ENCODE assay signal across 37 cellular contexts in the genomic region with DNA sequence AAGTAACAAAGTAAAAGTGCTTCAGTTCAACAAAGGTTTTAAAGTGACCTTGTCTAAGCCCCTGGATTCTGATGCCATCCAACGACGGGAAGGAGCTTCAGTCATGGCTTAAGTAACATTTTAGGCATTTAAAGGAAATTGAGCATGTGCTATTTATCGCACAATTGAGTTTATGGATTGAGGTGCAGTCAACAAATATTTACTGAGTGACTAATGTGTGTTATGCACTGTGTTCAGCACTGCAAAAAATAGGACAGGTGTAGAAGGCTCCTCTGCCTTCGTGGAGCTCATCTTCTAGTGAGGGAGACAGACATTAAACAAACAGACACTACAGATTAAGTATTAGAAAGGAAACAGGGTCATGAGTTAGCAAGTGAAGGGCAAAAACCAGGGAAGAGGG. TPM values are rescaled to one million over a fixed set of nuclear protein-coding genes. Genes with fewer than 3 reads are reported as not detected.
DNase-seq lines count a peak whose midpoint lies in the region; ATAC-seq and TF ChIP-seq lines count a peak whose summit lies in the region.
"Had no signal": no experiment of that assay in that cellular context is flagged by ENCODE, and none has a peak within 500 bp of the region (broad histone marks: within the 10 kb centered on the region; RNA-seq: fewer than 3 reads in every experiment).

No MANE protein-coding gene starts in this region.

- no peaks in the 10 kb centered on the region for H3K9me2 ChIP-seq in OCI-LY1 (ENCODE audit: low read depth, low read length)
- H3K9me2 ChIP-seq: SK-N-SH had no signal

- DNase-seq in DMS53 (lab: John Stamatoyannopoulos, UW) (peak; percentile 95), NCI-H146 (lab: John Stamatoyannopoulos, UW) (peak; percentile 74), epithelial cell of esophagus (ENCODE audit: low read depth) (peak; percentile 37), ovary (no peak), thyroid gland (no peak)
- DNase-seq: activated CD4-positive, alpha-beta T cell treated with anti-CD3 and anti-CD28 coated beads, Interleukin-2, amount 50 U/mL, for 4 hours; activated CD8-positive, alpha-beta memory T cell treated with anti-CD3 and anti-CD28 coated beads, Interleukin-2, amount 10 ng/mL, durations not matched to agents 7 days and 5 days; activated gamma-delta T cell treated with Interleukin-2 at 50 U/mL for 16 hours; activated naive CD8-positive, alpha-beta T cell treated with anti-CD3 and anti-CD28 coated beads, Interleukin-2, amount 50 U/mL, for 24 hours; activated T-cell treated with anti-CD3 and anti-CD28 coated beads, Interleukin-2, amount 50 U/mL, for 4 hours; Caco-2; effector memory CD8-positive, alpha-beta T cell; foreskin fibroblast; H7; Kasumi-1; left ventricle myocardium inferior; mesenchymal stem cell; NCI-H1694 treated with DMSO at 0.1 percent for 48 hours; NCI-H2171 treated with DMSO at 0.1 percent for 48 hours; NCI-H526; pancreas; SK-N-SH; stimulated activated naive B cell treated with anti-CD40 and anti-IgM and Interleukin-4, amounts not matched to agents 10 μg/mL and 1 μg/mL and 100 μg/mL, for 72 hours; upper lobe of right lung had no signal

- H3K4me2 ChIP-seq in OCI-LY1 (ENCODE audit: low read length), result no peak overlapping the region
- H3K4me2 ChIP-seq: BLaER1 treated with 17β-estradiol and CSF1 and Interleukin-3, amounts not matched to agents 10 nM and 100 nM; SK-N-SH had no signal

- ATAC-seq in GM19395 (IDR thresholded peaks at IDR 0.05; ENCODE audit: unreplicated experiment), result no peak
- ATAC-seq in HG03045 (IDR thresholded peaks at IDR 0.05; ENCODE audit: unreplicated experiment), result no peak
- ATAC-seq: activated CD4-positive, CD25-positive, alpha-beta regulatory T cell treated with anti-CD3 and anti-CD28 coated beads, Interleukin-2, amount 50 U/mL, for 24 hours; activated naive CD8-positive, alpha-beta T cell treated with anti-CD3 and anti-CD28 coated beads, Interleukin-2, amount 50 U/mL, for 24 hours; activated T-cell treated with anti-CD3 and anti-CD28 coated beads, Interleukin-2, amount 50 U/mL, for 4 hours; effector memory CD8-positive, alpha-beta T cell; stimulated activated naive B cell treated with anti-CD40 and anti-IgM and Interleukin-4, amounts not matched to agents 10 μg/mL and 1 μg/mL and 100 μg/mL, for 72 hours; upper lobe of right lung had no signal

- WGBS in ovary, 3 donors, result 61 to 73% (median 70%) methylated on average over 4 of the region's 4 CpGs
- WGBS in thyroid gland, 2 donors, result 81 to 86% methylated on average over 4 of the region's 4 CpGs

- TF ChIP-seq POLR2A in ovary (IDR thresholded peaks at IDR 0.05), result no peak
- no peak for TF ChIP-seq POLR2A in thyroid gland (IDR thresholded peaks at IDR 0.05)

- H3K36me3 ChIP-seq in OCI-LY1 (ENCODE audit: insufficient read depth, low read length), result no peaks in the 10 kb centered on the region
- H3K36me3 ChIP-seq in ovary, result no peaks in the 10 kb centered on the region
- H3K36me3 ChIP-seq in thyroid gland, result no peaks in the 10 kb centered on the region
- H3K36me3 ChIP-seq: BLaER1 treated with 17β-estradiol and CSF1 and Interleukin-3, amounts not matched to agents 10 nM and 100 nM; left ventricle myocardium inferior; pancreas; upper lobe of right lung had no signal

- H4K20me1 ChIP-seq in OCI-LY1 (ENCODE audit: insufficient read depth, low read length), result no peaks in the 10 kb centered on the region
- H4K20me1 ChIP-seq: BLaER1 treated with 17β-estradiol and CSF1 and Interleukin-3, amounts not matched to agents 10 nM and 100 nM had no signal

- H3K4me1 ChIP-seq in OCI-LY1 (ENCODE audit: insufficient read depth, low read length, severe bottlenecking), result peaks cover 87% of the 10 kb centered on the region
- H3K4me1 ChIP-seq in ovary (ENCODE audit: insufficient read depth), result no peaks in the 10 kb centered on the region
- peaks cover 0 to 7% of the 10 kb centered on the region in 2 donors for H3K4me1 ChIP-seq in thyroid gland
- H3K4me1 ChIP-seq: Caco-2, left ventricle myocardium inferior, pancreas, upper lobe of right lung had no signal

- intact Hi-C loops in ovary (cut with DNase I), result no loop called here
- intact Hi-C loops in thyroid gland (cut with DNase I), result no loop called here

- TF ChIP-seq EP300 in ovary (IDR thresholded peaks at IDR 0.05), result no peak

- no peak overlapping the region for H3K9ac ChIP-seq in OCI-LY1 (ENCODE audit: low read length)
- H3K9ac ChIP-seq: BLaER1 treated with 17β-estradiol and CSF1 and Interleukin-3, amounts not matched to agents 10 nM and 100 nM; SK-N-SH had no signal

- H3K79me2 ChIP-seq in OCI-LY1 (ENCODE audit: insufficient read depth, low read length), result no peaks in the 10 kb centered on the region

- H3K27me3 ChIP-seq in OCI-LY1 (ENCODE audit: insufficient read depth, low read length) (no peaks in the 10 kb centered on the region), ovary (no peaks in the 10 kb centered on the region), thyroid gland (no peaks in the 10 kb centered on the region)
- H3K27me3 ChIP-seq: BLaER1 treated with 17β-estradiol and CSF1 and Interleukin-3, amounts not matched to agents 10 nM and 100 nM; pancreas; upper lobe of right lung had no signal

- H3K4me3 ChIP-seq in OCI-LY1 (ENCODE audit: low read depth, low read length, poor library complexity, severe bottlenecking), result no peak overlapping the region
- H3K4me3 ChIP-seq in epithelial cell of esophagus (ENCODE audit: low read length), result no peak overlapping the region
- no peak overlapping the region for H3K4me3 ChIP-seq in ovary
- H3K4me3 ChIP-seq in thyroid gland (replicated peaks in 1 of 3), result no peak overlapping the region
- H3K4me3 ChIP-seq: BLaER1 treated with 17β-estradiol and CSF1 and Interleukin-3, amounts not matched to agents 10 nM and 100 nM; coronary artery; left ventricle myocardium inferior; pancreas; skin epidermis; upper lobe of right lung had no signal

- H3K9me3 ChIP-seq in OCI-LY1 (ENCODE audit: low read length), result no peaks in the 10 kb centered on the region
- no peaks in the 10 kb centered on the region for H3K9me3 ChIP-seq in ovary
- H3K9me3 ChIP-seq in thyroid gland, result no peaks in the 10 kb centered on the region
- H3K9me3 ChIP-seq: BLaER1 treated with 17β-estradiol and CSF1 and Interleukin-3, amounts not matched to agents 10 nM and 100 nM; Caco-2; left ventricle myocardium inferior; pancreas; SK-N-SH; upper lobe of right lung had no signal

- H3F3A ChIP-seq in OCI-LY1 (ENCODE audit: insufficient read depth, low read length), result no peaks in the 10 kb centered on the region

- TF ChIP-seq CTCF in OCI-LY1 (IDR thresholded peaks at IDR 0.05; ENCODE audit: low read length), result no peak
- TF ChIP-seq CTCF in epithelial cell of esophagus (IDR thresholded peaks at IDR 0.05; ENCODE audit: insufficient read depth, low read depth, low read length, missing control alignments), result no peak
- no peak for TF ChIP-seq CTCF in ovary (IDR thresholded peaks at IDR 0.05)
- no peak for TF ChIP-seq CTCF in thyroid gland (IDR thresholded peaks at IDR 0.05)

- no peak overlapping the region for H2AFZ ChIP-seq in OCI-LY1 (ENCODE audit: low read length)

- H3K27ac ChIP-seq in OCI-LY1 (ENCODE audit: low read depth, low read length, poor library complexity, severe bottlenecking) (peak overlapping the region; percentile 97), ovary (no peak overlapping the region), thyroid gland (no peak overlapping the region)
- H3K27ac ChIP-seq: BLaER1 treated with 17β-estradiol and CSF1 and Interleukin-3, amounts not matched to agents 10 nM and 100 nM; coronary artery; left ventricle myocardium inferior; pancreas; RWPE1; skin epidermis; upper lobe of right lung had no signal

RNA-seq across cellular contexts. Expression of gene TMIGD1, which starts 12.5 kb away (rescaled TPM):
- total RNA-seq in ovary, result under 1 TPM in 1 of 7 donors, not detected in 6; 0.36 TPM
- not detected for polyA plus RNA-seq in ovary
- total RNA-seq in thyroid gland, result not detected
- total RNA-seq: activated CD8-positive, alpha-beta memory T cell treated with anti-CD3 and anti-CD28 coated beads, Interleukin-2, amount 10 ng/mL, durations not matched to agents 7 days and 5 days; activated T-cell treated with anti-CD3 and anti-CD28 coated beads, Interleukin-2, amount 50 U/mL, for 4 hours; astrocyte; Caco-2; cardiac septum; H7; left ventricle myocardium inferior; neural crest cell; pancreas; upper lobe of right lung had no signal
- polyA plus RNA-seq: esophagus, keratinocyte, pancreas, SK-N-SH had no signal

RNA-seq across cellular contexts. Expression of gene BLMH, which starts 29.6 kb away (rescaled TPM):
- total RNA-seq in ovary, result 10 to 100 TPM; 12.9 to 27.6 (median 23.1) TPM
- 10 to 100 TPM; 17.3 to 32.0 TPM for polyA plus RNA-seq in ovary
- total RNA-seq in thyroid gland, result 10 to 100 TPM; 17.5 to 31.7 (median 27.1) TPM

RNA-seq across cellular contexts. Expression of gene CPD, which starts 57.4 kb away (rescaled TPM):
- total RNA-seq in ovary (10 to 100 TPM; 24.4 to 53.8 (median 30.8) TPM), thyroid gland (100 to 1,000 TPM in 1 of 4 donors, 10 to 100 TPM in 3; 58.2 to 102 (median 79.9) TPM)
- 10 to 100 TPM in 1 of 2 donors, 1 to 10 TPM in 1; 8.6 to 18.9 TPM for polyA plus RNA-seq in ovary

Comparison
In these comparisons a context has a peak if more than half of its experiments do, and no peak if none do; other contexts are left out.
1. DNase-seq: peak in DMS53 (single experiment), NCI-H146 (single experiment) and epithelial cell of esophagus (single experiment); none in ovary (0 of 5) and thyroid gland (0 of 2).